1 cellular context compared by ENCODE assay signal in genomic region chr7:71990138-71990462, GRCh38.
TF ChIP-seq lines count a peak whose summit lies in the region.

No MANE protein-coding gene starts in this region.

TF ChIP-seq in K562, 482 proteins besides CTCF, POLR2A, EP300 and RAD21 (continued from another document and continues in another):
- TF ChIP-seq ZNF609 (CRISPR knock-in tag; IDR thresholded peaks at IDR 0.05; ENCODE audit: borderline replicate concordance) (no peak), CBX3 (IDR thresholded peaks at IDR 0.05; ENCODE audit: borderline replicate concordance in 1 of 2, low read length in 2 of 2) (no peak), NFE2L1 (tag; IDR thresholded peaks at IDR 0.05; ENCODE audit: borderline replicate concordance, low read depth) (no peak), CREB3 (tag; conservative IDR thresholded peaks at IDR 0.05; ENCODE audit: low read depth) (no peak), CBX2 (IDR thresholded peaks at IDR 0.05; ENCODE audit: insufficient read depth, low read length, poor library complexity, severe bottlenecking) (no peak), POLR2B (IDR thresholded peaks at IDR 0.05; ENCODE audit: low read depth, partially characterized antibody) (no peak), CLOCK (CRISPR knock-in tag; IDR thresholded peaks at IDR 0.05; ENCODE audit: borderline replicate concordance) (no peak), CGGBP1 (CRISPR knock-in tag; IDR thresholded peaks at IDR 0.05) (no peak), SMAD4 (CRISPR knock-in tag; conservative IDR thresholded peaks at IDR 0.05) (no peak), BACH1 (tag; IDR thresholded peaks at IDR 0.05) (0 out of 2 replicates have a peak, but pooled peaks have one; percentile 46), MYNN (IDR thresholded peaks at IDR 0.05) (no peak), MYNN (CRISPR knock-in tag; IDR thresholded peaks at IDR 0.05) (no peak), PKNOX1 (IDR thresholded peaks at IDR 0.05) (peak; percentile 53; the same call in 1 of the 2 replicates), SRSF7 (optimal IDR thresholded peaks at IDR 0.05; ENCODE audit: low read depth, low read length) (no peak), SMAD1 (IDR thresholded peaks at IDR 0.05; ENCODE audit: low read depth, low read length, partially characterized antibody) (no peak), JUN (IDR thresholded peaks at IDR 0.05; ENCODE audit: borderline replicate concordance, low read depth, low read length) (no peak), JUN (CRISPR knock-in tag; IDR thresholded peaks at IDR 0.05; ENCODE audit: borderline replicate concordance) (no peak), ZNF282 (CRISPR knock-in tag; IDR thresholded peaks at IDR 0.05) (no peak), NFATC3 (IDR thresholded peaks at IDR 0.05) (no peak), ZNF408 (CRISPR knock-in tag; IDR thresholded peaks at IDR 0.05; ENCODE audit: low read depth) (no peak), ZNF639 (CRISPR knock-in tag; conservative IDR thresholded peaks at IDR 0.05 in 1 of 2, IDR thresholded peaks at IDR 0.05 in 1 of 2) (no peak), LCOR (CRISPR knock-in tag; IDR thresholded peaks at IDR 0.05) (no peak), PRDM10 (IDR thresholded peaks at IDR 0.05; ENCODE audit: partially characterized antibody) (peak; percentile 9), ZNF175 (CRISPR knock-in tag; IDR thresholded peaks at IDR 0.05; ENCODE audit: low read depth) (0 out of 2 replicates have a peak, but pooled peaks have one; percentile 7), ZFX (CRISPR knock-in tag; IDR thresholded peaks at IDR 0.05) (no peak), ZKSCAN8 (CRISPR knock-in tag; IDR thresholded peaks at IDR 0.05) (peak; percentile 33; the same call in 1 of the 2 replicates), ATF4 (CRISPR knock-in tag; IDR thresholded peaks at IDR 0.05) (no peak), CREB5 (CRISPR knock-in tag; IDR thresholded peaks at IDR 0.05) (no peak), DPF2 (IDR thresholded peaks at IDR 0.05) (no peak), HINFP (tag; conservative IDR thresholded peaks at IDR 0.05; ENCODE audit: low read depth) (no peak), TRIM25 (IDR thresholded peaks at IDR 0.05; ENCODE audit: borderline replicate concordance) (no peak), EGR1 (conservative IDR thresholded peaks at IDR 0.05) (peak; percentile 60), NR4A1 (CRISPR knock-in tag; IDR thresholded peaks at IDR 0.05) (no peak), NR4A1 (tag; IDR thresholded peaks at IDR 0.05) (no peak), FOXO4 (CRISPR knock-in tag; IDR thresholded peaks at IDR 0.05) (no peak)
